In the genomic region with DNA sequence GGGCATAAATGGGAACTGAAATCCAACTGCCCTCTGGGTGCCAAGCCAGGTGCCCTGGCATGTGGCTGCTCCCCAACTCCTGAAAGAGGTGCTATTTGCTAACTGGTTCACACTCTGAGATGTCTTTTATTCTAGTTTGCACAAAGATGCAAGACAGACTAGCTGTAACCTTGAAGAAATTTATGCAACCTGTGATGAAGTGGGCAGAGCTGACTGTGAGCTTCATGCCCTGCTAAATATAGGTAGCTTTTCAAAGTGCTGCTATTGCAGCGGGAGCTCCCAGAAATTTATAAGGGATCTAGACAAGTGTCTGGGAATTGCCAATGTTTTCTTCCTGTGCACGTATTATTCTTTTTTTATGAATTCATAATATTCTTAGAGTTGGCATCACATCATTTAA, we compare ENCODE assay signal across 6 cellular contexts.
"Had no signal": no experiment of that assay in that cellular context is flagged by ENCODE, and none has a peak within 500 bp of the region (broad histone marks: within the 10 kb centered on the region; RNA-seq: fewer than 3 reads in every experiment).

No MANE protein-coding gene starts in this region.

- H3K27ac Mint-ChIP-seq: IgD-negative memory B cell had no signal

- H3K4me3 ChIP-seq: K562 had no signal

- H3K27me3 Mint-ChIP-seq: IgD-negative memory B cell had no signal

- H3K27ac ChIP-seq: HL-60 had no signal

- DNase-seq: IMR-90, KBM-7 had no signal

- H3K4me1 Mint-ChIP-seq: IgD-negative memory B cell had no signal

- H3K4me3 Mint-ChIP-seq: IgD-negative memory B cell had no signal

- ATAC-seq: HepG2, K562 had no signal
